In genomic region chr1:67629370-67630075, GRCh38 we compare ENCODE assay signal across 17 cellular contexts. TPM values are rescaled to one million over a fixed set of nuclear protein-coding genes. Genes with fewer than 3 reads are reported as not detected.
DNase-seq lines count a peak whose midpoint lies in the region; TF ChIP-seq lines count a peak whose summit lies in the region.
"Had no signal": no experiment of that assay in that cellular context is flagged by ENCODE, and none has a peak within 500 bp of the region (broad histone marks: within the 10 kb centered on the region; RNA-seq: fewer than 3 reads in every experiment).

No MANE protein-coding gene starts in this region.

- 62 to 86% methylated on average over 1 of the region's 1 CpG for WGBS in GM23248 (ENCODE audit: low coverage in 1 of 2, low lambda C conversion rate in 2 of 2, missing lambda C conversion rate in 2 of 2), 2 experiments
- no CpG with 5 or more reads among the region's 1 CpG for WGBS in H9 (ENCODE audit: extremely low coverage, insufficient read length, low lambda C conversion rate)

- in situ Hi-C loops in GM23248 (cut with MboI) = no loop called here

- H4K8ac ChIP-seq in H9 (replicated peaks; ENCODE audit: insufficient read length, low read depth, low read length) = no peak overlapping the region

- no peaks in the 10 kb centered on the region for H4K20me1 ChIP-seq in GM23248 (ENCODE audit: insufficient read depth)
- no peaks in the 10 kb centered on the region for H4K20me1 ChIP-seq in MM.1S (ENCODE audit: insufficient read depth, low read length)
- H4K20me1 ChIP-seq in H9 (ENCODE audit: control insufficient read depth, insufficient read depth, insufficient read length) = no peaks in the 10 kb centered on the region

- H3K9ac ChIP-seq in GM23248 (no peak overlapping the region), skeletal muscle satellite cell (ENCODE audit: low read depth, low read length) (no peak overlapping the region), MM.1S (ENCODE audit: low read length) (no peak overlapping the region), H9 (ENCODE audit: extremely low read depth, insufficient read length, low read length) (no peak overlapping the region)
- H3K9ac ChIP-seq: parathyroid adenoma had no signal

- no peaks in the 10 kb centered on the region for H3K79me1 ChIP-seq in H9 (ENCODE audit: insufficient read depth, low read depth, low read length, poor library complexity, severe bottlenecking)

- H3K27ac ChIP-seq in GM23248 = no peak overlapping the region
- H3K27ac ChIP-seq in MM.1S (ENCODE audit: low read length) = no peak overlapping the region
- no peak overlapping the region for H3K27ac ChIP-seq in H9 (ENCODE audit: insufficient read length, low read depth, low read length)
- H3K27ac ChIP-seq: parathyroid adenoma had no signal

- H3K23ac ChIP-seq in H9 (ENCODE audit: insufficient read length, low read depth, low read length) = no peak overlapping the region

- H3K27me3 ChIP-seq in GM23248 (replicated peaks; ENCODE audit: insufficient read depth) (no peaks in the 10 kb centered on the region), skeletal muscle satellite cell (ENCODE audit: control insufficient read depth, insufficient read depth, low read length) (no peaks in the 10 kb centered on the region), MM.1S (replicated peaks; ENCODE audit: insufficient read depth, low read length) (no peaks in the 10 kb centered on the region), H9 (ENCODE audit: insufficient read depth, low read length) (no peaks in the 10 kb centered on the region)

- no peak overlapping the region for H3K18ac ChIP-seq in H9 (ENCODE audit: insufficient read length, low read depth, low read length)

- H3K4me1 ChIP-seq in GM23248 (ENCODE audit: insufficient read depth) (peaks cover 15% of the 10 kb centered on the region), skeletal muscle satellite cell (ENCODE audit: control insufficient read depth, insufficient read depth, low read length) (peaks cover 23% of the 10 kb centered on the region), MM.1S (ENCODE audit: low read length) (no peaks in the 10 kb centered on the region; the same call in 1 of the 2 replicates), H9 (ENCODE audit: insufficient read depth, low read length) (no peaks in the 10 kb centered on the region)

- H3K36me3 Mint-ChIP-seq in H9 (ENCODE audit: insufficient read depth in 1 of 3, low read depth in 3 of 3) = no peaks in the 10 kb centered on the region; a peak in 1 of 7 replicates
- H3K36me3 Mint-ChIP-seq: CD4-positive, CD25-positive, alpha-beta regulatory T cell had no signal

- no peaks in the 10 kb centered on the region for H3K4me1 Mint-ChIP-seq in H9
- H3K4me1 Mint-ChIP-seq: central memory CD8-positive, alpha-beta T cell; endodermal cell had no signal

- H3K79me2 ChIP-seq in GM23248 (ENCODE audit: insufficient read depth) (no peaks in the 10 kb centered on the region), MM.1S (ENCODE audit: low read length) (no peaks in the 10 kb centered on the region), H9 (ENCODE audit: insufficient read depth, low read length) (no peaks in the 10 kb centered on the region)
- H3K79me2 ChIP-seq: parathyroid adenoma had no signal

- H3K9me2 ChIP-seq in GM23248 (ENCODE audit: insufficient read depth) (no peaks in the 10 kb centered on the region), MM.1S (replicated peaks; ENCODE audit: insufficient read depth, low read length) (no peaks in the 10 kb centered on the region)

- no peak overlapping the region for H2AFZ ChIP-seq in GM23248
- no peak overlapping the region for H2AFZ ChIP-seq in MM.1S (ENCODE audit: low read length)
- no peak overlapping the region for H2AFZ ChIP-seq in H9 (ENCODE audit: low read length)
- H2AFZ ChIP-seq: parathyroid adenoma had no signal

- no peak overlapping the region for H2BK12ac ChIP-seq in H9 (ENCODE audit: insufficient read length, low read depth, low read length)

- no peak overlapping the region for H3K56ac ChIP-seq in H9 (ENCODE audit: insufficient read length, low read depth, low read length)

- H3K4me2 ChIP-seq in GM23248 (ENCODE audit: unreplicated experiment) (peak overlapping the region; percentile 23), skeletal muscle satellite cell (ENCODE audit: low read length) (peak overlapping the region; percentile 22), MM.1S (ENCODE audit: low read depth, low read length) (no peak overlapping the region), H9 (ENCODE audit: insufficient read depth, insufficient read length, low read length) (no peak overlapping the region)

- H3T11ph ChIP-seq in H9 (ENCODE audit: low read length) = no peak overlapping the region

- no peaks in the 10 kb centered on the region for H3K23me2 ChIP-seq in H9 (ENCODE audit: insufficient read length, low read depth, low read length, poor library complexity, severe bottlenecking)

- no peak overlapping the region for H3K4me3 ChIP-seq in GM23248
- H3K4me3 ChIP-seq in fibroblast of mammary gland (ENCODE audit: control insufficient read depth, low read depth, low read length) = no peak overlapping the region
- no peak overlapping the region for H3K4me3 ChIP-seq in skeletal muscle satellite cell (ENCODE audit: low read length)
- H3K4me3 ChIP-seq in MM.1S (ENCODE audit: low read length) = no peak overlapping the region
- H3K4me3 ChIP-seq: GM12878 had no signal

- TF ChIP-seq CTCF in fibroblast of mammary gland (conservative IDR thresholded peaks at IDR 0.05; ENCODE audit: control insufficient read depth, insufficient read depth, low read depth, low read length) = no peak
- no peak for TF ChIP-seq CTCF in MM.1S (IDR thresholded peaks at IDR 0.05; ENCODE audit: low read length)
- TF ChIP-seq CTCF in H9 (conservative IDR thresholded peaks at IDR 0.05) = no peak

- H2BK120ac ChIP-seq in H9 (ENCODE audit: low read depth, low read length, poor library complexity, severe bottlenecking) = no peak overlapping the region

- DNase-seq in GM23248 (peak; percentile 53), RPMI7951 (ENCODE audit: low read depth) (peak; percentile 52), fibroblast of mammary gland (ENCODE audit: low read depth) (peak; percentile 33), MM.1S (no peak), H9 (no peak), activated gamma-delta T cell (lab: John Stamatoyannopoulos, UW) (no peak)
- DNase-seq: activated CD4-positive, alpha-beta T cell treated with anti-CD3 and anti-CD28 coated beads for 1 hour; activated CD8-positive, alpha-beta memory T cell treated with anti-CD3 and anti-CD28 coated beads, Interleukin-2, amount 50 U/mL, for 48 hours; activated naive CD4-positive, alpha-beta T cell treated with anti-CD3 and anti-CD28 coated beads for 36 hours; endodermal cell; NCI-H1930; NCI-H774 had no signal

- H3K9me3 ChIP-seq in GM23248 (ENCODE audit: low read depth) (no peaks in the 10 kb centered on the region), skeletal muscle satellite cell (replicated peaks; ENCODE audit: low read length) (no peaks in the 10 kb centered on the region), MM.1S (replicated peaks; ENCODE audit: insufficient read depth, low read length) (no peaks in the 10 kb centered on the region), H9 (ENCODE audit: control insufficient read depth, low read depth, low read length) (no peaks in the 10 kb centered on the region)

- H2BK15ac ChIP-seq in H9 (ENCODE audit: low read depth, low read length) = no peak overlapping the region

- no peak overlapping the region for H4K5ac ChIP-seq in H9 (ENCODE audit: insufficient read length, low read depth, low read length)

- H3K9me3 Mint-ChIP-seq in H9 = no peaks in the 10 kb centered on the region
- H3K9me3 Mint-ChIP-seq: activated naive CD4-positive, alpha-beta T cell treated with anti-CD3 and anti-CD28 coated beads for 36 hours; endodermal cell had no signal

- H3K36me3 ChIP-seq in GM23248 (ENCODE audit: low read depth) = no peaks in the 10 kb centered on the region
- H3K36me3 ChIP-seq in skeletal muscle satellite cell (ENCODE audit: insufficient read depth, low read length) = no peaks in the 10 kb centered on the region
- H3K36me3 ChIP-seq in MM.1S (replicated peaks; ENCODE audit: insufficient read depth, low read length) = no peaks in the 10 kb centered on the region

- H3K27me3 Mint-ChIP-seq in H9 (ENCODE audit: low read depth) = peaks cover 8% of the 10 kb centered on the region; the same call in 1 of the 2 replicates

- H3F3A ChIP-seq in GM23248 (ENCODE audit: insufficient read depth) = 0 out of 2 replicates have a peak, but pooled peaks cover 8% of the 10 kb centered on the region
- no peaks in the 10 kb centered on the region for H3F3A ChIP-seq in MM.1S (ENCODE audit: insufficient read depth, low read length)

- H2AK5ac ChIP-seq in H9 (ENCODE audit: insufficient read length, low read length) = no peak overlapping the region

- no peak overlapping the region for H4K91ac ChIP-seq in H9 (ENCODE audit: insufficient read length, low read depth, low read length)

- no peak overlapping the region for H3K4me3 Mint-ChIP-seq in H9
- H3K4me3 Mint-ChIP-seq: activated naive CD4-positive, alpha-beta T cell treated with anti-CD3 and anti-CD28 coated beads for 36 hours; CD4-positive, CD25-positive, alpha-beta regulatory T cell; central memory CD8-positive, alpha-beta T cell; endodermal cell had no signal

- no peak overlapping the region for H2BK20ac ChIP-seq in H9 (ENCODE audit: low read depth, low read length, poor library complexity, severe bottlenecking)

- no peak overlapping the region for H3K27ac Mint-ChIP-seq in H9
- H3K27ac Mint-ChIP-seq: activated naive CD4-positive, alpha-beta T cell treated with anti-CD3 and anti-CD28 coated beads for 36 hours; CD4-positive, CD25-positive, alpha-beta regulatory T cell; endodermal cell had no signal

- no peak overlapping the region for H3K14ac ChIP-seq in H9 (ENCODE audit: insufficient read depth, low read length)

- H2BK5ac ChIP-seq in H9 (ENCODE audit: insufficient read length, low read length) = no peak overlapping the region

- no peak overlapping the region for H3K4ac ChIP-seq in H9 (ENCODE audit: low read depth, low read length)

RNA-seq across cellular contexts. Expression of gene GADD45A, which starts 55.5 kb away (rescaled TPM):
- total RNA-seq in GM23248 (2014; rRNA removed; shearing (Covaris generic)) = 59.4 and 72.8 TPM in 2 replicates
- 111 and 115 TPM in 2 replicates for polyA plus RNA-seq in GM23248 (2016; fragmentation: Nextera tagmentation; extraction: Ambion mirVana)
- 45.8 and 46.0 TPM in 2 replicates for total RNA-seq in RPMI7951 (2014; rRNA removed; shearing (Covaris generic))
- total RNA-seq in skeletal muscle satellite cell (2012; rRNA removed) = 22.9 and 30.2 TPM in 2 replicates
- 22.8 and 25.0 TPM in 2 replicates for total RNA-seq in H9 (2021)

Comparison
In these comparisons a context has a peak if more than half of its experiments do, and no peak if none do; other contexts are left out.
1. DNase-seq: peak in GM23248 (single experiment), RPMI7951 (single experiment) and fibroblast of mammary gland (single experiment); none in MM.1S (single experiment), H9 (single experiment) and activated gamma-delta T cell (single experiment).
2. H3K4me2 ChIP-seq: peak in GM23248 (single experiment) and skeletal muscle satellite cell (single experiment); none in MM.1S (single experiment) and H9 (single experiment).